In genomic region chr2:102064679-102065674, GRCh38 we compare ENCODE assay signal across 1 cellular context.
A peak's percentile ranks its signal among the peaks of the same experiment; 100 is the strongest.
TF ChIP-seq lines count a peak whose summit lies in the region.

No MANE protein-coding gene starts in this region.

TF ChIP-seq in HepG2, 621 proteins besides CTCF, POLR2A, EP300 and RAD21 (continued from another document and continues in another):
- TF ChIP-seq, protein P1, sequence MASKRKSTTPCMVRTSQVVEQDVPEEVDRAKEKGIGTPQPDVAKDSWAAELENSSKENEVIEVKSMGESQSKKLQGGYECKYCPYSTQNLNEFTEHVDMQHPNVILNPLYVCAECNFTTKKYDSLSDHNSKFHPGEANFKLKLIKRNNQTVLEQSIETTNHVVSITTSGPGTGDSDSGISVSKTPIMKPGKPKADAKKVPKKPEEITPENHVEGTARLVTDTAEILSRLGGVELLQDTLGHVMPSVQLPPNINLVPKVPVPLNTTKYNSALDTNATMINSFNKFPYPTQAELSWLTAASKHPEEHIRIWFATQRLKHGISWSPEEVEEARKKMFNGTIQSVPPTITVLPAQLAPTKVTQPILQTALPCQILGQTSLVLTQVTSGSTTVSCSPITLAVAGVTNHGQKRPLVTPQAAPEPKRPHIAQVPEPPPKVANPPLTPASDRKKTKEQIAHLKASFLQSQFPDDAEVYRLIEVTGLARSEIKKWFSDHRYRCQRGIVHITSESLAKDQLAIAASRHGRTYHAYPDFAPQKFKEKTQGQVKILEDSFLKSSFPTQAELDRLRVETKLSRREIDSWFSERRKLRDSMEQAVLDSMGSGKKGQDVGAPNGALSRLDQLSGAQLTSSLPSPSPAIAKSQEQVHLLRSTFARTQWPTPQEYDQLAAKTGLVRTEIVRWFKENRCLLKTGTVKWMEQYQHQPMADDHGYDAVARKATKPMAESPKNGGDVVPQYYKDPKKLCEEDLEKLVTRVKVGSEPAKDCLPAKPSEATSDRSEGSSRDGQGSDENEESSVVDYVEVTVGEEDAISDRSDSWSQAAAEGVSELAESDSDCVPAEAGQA (IDR thresholded peaks at IDR 0.05; ENCODE audit: low read depth): no peak
- TF ChIP-seq, protein P1 (CRISPR knock-in tag; IDR thresholded peaks at IDR 0.05; ENCODE audit: borderline replicate concordance): no peak
- TF ChIP-seq IKZF5 (CRISPR knock-in tag; IDR thresholded peaks at IDR 0.05) (0 out of 2 replicates have a peak, but pooled peaks have one; percentile 2), HNF4A (CRISPR knock-in tag; IDR thresholded peaks at IDR 0.05) (peak; percentile 97), BCL3 (CRISPR knock-in tag; IDR thresholded peaks at IDR 0.05) (no peak), ELK4 (CRISPR knock-in tag; IDR thresholded peaks at IDR 0.05; ENCODE audit: borderline replicate concordance) (no peak), ZNF317 (CRISPR knock-in tag; IDR thresholded peaks at IDR 0.05) (0 out of 2 replicates have a peak, but pooled peaks have one; percentile 31), MIER2 (CRISPR knock-in tag; IDR thresholded peaks at IDR 0.05) (peak; percentile 48; the same call in 1 of the 2 replicates), RNF2 (conservative IDR thresholded peaks at IDR 0.05; ENCODE audit: low read depth) (no peak), ZZZ3 (CRISPR knock-in tag; IDR thresholded peaks at IDR 0.05; ENCODE audit: borderline replicate concordance) (no peak), ZNF691 (CRISPR knock-in tag; IDR thresholded peaks at IDR 0.05; ENCODE audit: borderline replicate concordance, low read depth) (no peak), ZBTB42 (CRISPR knock-in tag; IDR thresholded peaks at IDR 0.05) (no peak), KIAA2018 (CRISPR knock-in tag; IDR thresholded peaks at IDR 0.05; ENCODE audit: borderline replicate concordance) (no peak), WIZ (CRISPR knock-in tag; IDR thresholded peaks at IDR 0.05) (no peak), GPN1 (CRISPR knock-in tag; IDR thresholded peaks at IDR 0.05; ENCODE audit: borderline replicate concordance) (no peak), RARG (CRISPR knock-in tag; IDR thresholded peaks at IDR 0.05; ENCODE audit: low read depth) (no peak), CHCHD3 (CRISPR knock-in tag; IDR thresholded peaks at IDR 0.05) (no peak), NCOR1 (IDR thresholded peaks at IDR 0.05; ENCODE audit: borderline replicate concordance, low read length) (peak; percentile 88), REXO4 (CRISPR knock-in tag; IDR thresholded peaks at IDR 0.05; ENCODE audit: borderline replicate concordance) (no peak; the same call in 1 of the 2 replicates), SYNCRIP (IDR thresholded peaks at IDR 0.05; ENCODE audit: insufficient read depth, low read depth, low read length) (no peak)
- TF ChIP-seq, protein P2, sequence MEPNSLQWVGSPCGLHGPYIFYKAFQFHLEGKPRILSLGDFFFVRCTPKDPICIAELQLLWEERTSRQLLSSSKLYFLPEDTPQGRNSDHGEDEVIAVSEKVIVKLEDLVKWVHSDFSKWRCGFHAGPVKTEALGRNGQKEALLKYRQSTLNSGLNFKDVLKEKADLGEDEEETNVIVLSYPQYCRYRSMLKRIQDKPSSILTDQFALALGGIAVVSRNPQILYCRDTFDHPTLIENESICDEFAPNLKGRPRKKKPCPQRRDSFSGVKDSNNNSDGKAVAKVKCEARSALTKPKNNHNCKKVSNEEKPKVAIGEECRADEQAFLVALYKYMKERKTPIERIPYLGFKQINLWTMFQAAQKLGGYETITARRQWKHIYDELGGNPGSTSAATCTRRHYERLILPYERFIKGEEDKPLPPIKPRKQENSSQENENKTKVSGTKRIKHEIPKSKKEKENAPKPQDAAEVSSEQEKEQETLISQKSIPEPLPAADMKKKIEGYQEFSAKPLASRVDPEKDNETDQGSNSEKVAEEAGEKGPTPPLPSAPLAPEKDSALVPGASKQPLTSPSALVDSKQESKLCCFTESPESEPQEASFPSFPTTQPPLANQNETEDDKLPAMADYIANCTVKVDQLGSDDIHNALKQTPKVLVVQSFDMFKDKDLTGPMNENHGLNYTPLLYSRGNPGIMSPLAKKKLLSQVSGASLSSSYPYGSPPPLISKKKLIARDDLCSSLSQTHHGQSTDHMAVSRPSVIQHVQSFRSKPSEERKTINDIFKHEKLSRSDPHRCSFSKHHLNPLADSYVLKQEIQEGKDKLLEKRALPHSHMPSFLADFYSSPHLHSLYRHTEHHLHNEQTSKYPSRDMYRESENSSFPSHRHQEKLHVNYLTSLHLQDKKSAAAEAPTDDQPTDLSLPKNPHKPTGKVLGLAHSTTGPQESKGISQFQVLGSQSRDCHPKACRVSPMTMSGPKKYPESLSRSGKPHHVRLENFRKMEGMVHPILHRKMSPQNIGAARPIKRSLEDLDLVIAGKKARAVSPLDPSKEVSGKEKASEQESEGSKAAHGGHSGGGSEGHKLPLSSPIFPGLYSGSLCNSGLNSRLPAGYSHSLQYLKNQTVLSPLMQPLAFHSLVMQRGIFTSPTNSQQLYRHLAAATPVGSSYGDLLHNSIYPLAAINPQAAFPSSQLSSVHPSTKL (CRISPR knock-in tag; IDR thresholded peaks at IDR 0.05): peak; percentile 76
- TF ChIP-seq, protein P3, sequence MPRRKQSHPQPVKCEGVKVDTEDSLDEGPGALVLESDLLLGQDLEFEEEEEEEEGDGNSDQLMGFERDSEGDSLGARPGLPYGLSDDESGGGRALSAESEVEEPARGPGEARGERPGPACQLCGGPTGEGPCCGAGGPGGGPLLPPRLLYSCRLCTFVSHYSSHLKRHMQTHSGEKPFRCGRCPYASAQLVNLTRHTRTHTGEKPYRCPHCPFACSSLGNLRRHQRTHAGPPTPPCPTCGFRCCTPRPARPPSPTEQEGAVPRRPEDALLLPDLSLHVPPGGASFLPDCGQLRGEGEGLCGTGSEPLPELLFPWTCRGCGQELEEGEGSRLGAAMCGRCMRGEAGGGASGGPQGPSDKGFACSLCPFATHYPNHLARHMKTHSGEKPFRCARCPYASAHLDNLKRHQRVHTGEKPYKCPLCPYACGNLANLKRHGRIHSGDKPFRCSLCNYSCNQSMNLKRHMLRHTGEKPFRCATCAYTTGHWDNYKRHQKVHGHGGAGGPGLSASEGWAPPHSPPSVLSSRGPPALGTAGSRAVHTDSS (CRISPR knock-in tag; conservative IDR thresholded peaks at IDR 0.05): no peak
- TF ChIP-seq, protein P4, sequence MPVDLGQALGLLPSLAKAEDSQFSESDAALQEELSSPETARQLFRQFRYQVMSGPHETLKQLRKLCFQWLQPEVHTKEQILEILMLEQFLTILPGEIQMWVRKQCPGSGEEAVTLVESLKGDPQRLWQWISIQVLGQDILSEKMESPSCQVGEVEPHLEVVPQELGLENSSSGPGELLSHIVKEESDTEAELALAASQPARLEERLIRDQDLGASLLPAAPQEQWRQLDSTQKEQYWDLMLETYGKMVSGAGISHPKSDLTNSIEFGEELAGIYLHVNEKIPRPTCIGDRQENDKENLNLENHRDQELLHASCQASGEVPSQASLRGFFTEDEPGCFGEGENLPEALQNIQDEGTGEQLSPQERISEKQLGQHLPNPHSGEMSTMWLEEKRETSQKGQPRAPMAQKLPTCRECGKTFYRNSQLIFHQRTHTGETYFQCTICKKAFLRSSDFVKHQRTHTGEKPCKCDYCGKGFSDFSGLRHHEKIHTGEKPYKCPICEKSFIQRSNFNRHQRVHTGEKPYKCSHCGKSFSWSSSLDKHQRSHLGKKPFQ (CRISPR knock-in tag; IDR thresholded peaks at IDR 0.05; ENCODE audit: insufficient replicate concordance): no peak
